In the genomic region with DNA sequence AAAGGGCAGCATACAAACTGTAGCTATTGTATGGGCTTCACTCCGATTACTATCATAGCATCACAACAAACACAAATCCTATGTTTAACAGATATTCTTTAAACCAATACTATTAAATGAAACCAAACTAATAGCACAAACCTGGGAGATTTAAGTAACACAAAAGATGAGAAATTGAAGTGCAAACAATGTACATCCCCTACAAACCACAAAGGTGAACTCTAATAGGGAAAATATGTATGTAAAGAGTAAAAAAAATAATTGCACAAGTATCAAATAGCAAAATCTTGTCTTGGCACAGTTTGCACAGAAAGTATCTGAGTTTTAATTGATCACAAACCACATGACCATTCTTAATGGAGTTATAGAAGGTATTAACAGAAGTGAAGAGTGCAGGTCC, we compare ENCODE assay signal across 11 cellular contexts.
"Had no signal": no experiment of that assay in that cellular context is flagged by ENCODE, and none has a peak within 500 bp of the region (broad histone marks: within the 10 kb centered on the region; RNA-seq: fewer than 3 reads in every experiment).

No MANE protein-coding gene starts in this region.

- H3K36me3 ChIP-seq: HAP-1 had no signal

- ATAC-seq: GM23338, HCT116 had no signal

- H3K9ac ChIP-seq: GM23248 had no signal

- H2AFZ ChIP-seq: GM23248, GM23338 had no signal

- H3K27ac ChIP-seq: GM23248 had no signal

- H3K4me3 ChIP-seq: GM23248, GM23338, HAP-1 had no signal

- H3K4me2 ChIP-seq: GM23338 had no signal

- H3K4me3 Mint-ChIP-seq: GM23338, H9, HFFc6 had no signal

- H3K9me3 Mint-ChIP-seq: GM23338, H9, HFFc6 had no signal

- FAIRE-seq: H1, H54 had no signal

- H3K27ac Mint-ChIP-seq: GM23338, H9, HFFc6 had no signal

- DNase-seq: GM23248, GOT3, H7, H9, HCEC 1CT, HFFc6 had no signal
